In the genomic region with DNA sequence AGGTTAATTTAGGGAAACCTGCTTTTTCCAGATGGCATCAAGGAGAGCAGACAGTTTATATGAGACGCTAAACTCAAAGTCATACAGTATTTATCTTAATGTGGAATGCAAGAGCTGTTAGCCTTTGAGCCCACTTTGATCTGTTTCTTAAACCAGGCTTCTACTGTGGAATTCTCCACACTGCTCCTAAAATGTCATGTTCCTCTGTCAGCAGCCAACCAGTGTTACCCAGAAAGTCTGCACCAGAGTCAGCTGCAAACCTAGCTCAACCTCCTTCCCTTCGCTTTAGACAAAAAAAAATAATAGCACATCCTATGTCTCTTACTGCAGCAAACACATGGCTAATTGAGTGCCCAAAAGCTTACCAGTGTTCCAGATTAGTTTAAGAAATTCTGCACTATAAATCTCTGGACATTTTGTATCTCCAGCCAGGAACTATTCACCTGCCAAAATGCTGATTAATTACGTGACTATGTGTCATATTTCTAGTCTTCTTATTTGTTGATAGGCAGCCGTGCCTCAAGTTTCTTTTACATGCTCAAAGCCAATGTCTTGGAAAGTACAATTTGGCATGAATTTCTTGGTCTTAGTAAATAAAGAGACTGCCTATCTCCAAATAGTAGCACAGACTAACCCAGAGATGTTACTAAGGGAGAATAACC, we compare ENCODE assay signal across 27 cellular contexts. TPM values are rescaled to one million over a fixed set of nuclear protein-coding genes. Genes with fewer than 3 reads are reported as not detected.
"Had no signal": no experiment of that assay in that cellular context is flagged by ENCODE, and none has a peak within 500 bp of the region (broad histone marks: within the 10 kb centered on the region; RNA-seq: fewer than 3 reads in every experiment).

No MANE protein-coding gene starts in this region.

- H3K4me1 Mint-ChIP-seq: activated CD4-positive, alpha-beta T cell treated with anti-CD3 and anti-CD28 coated beads for 36 hours; activated CD4-positive, alpha-beta T cell treated with anti-CD3 and anti-CD28 coated beads, Interleukin-2, amount 10 ng/mL, durations not matched to agents 24 days and 14 days; activated CD8-positive, alpha-beta memory T cell treated with anti-CD3 and anti-CD28 coated beads, Interleukin-2, amount 10 ng/mL, durations not matched to agents 7 days and 5 days; activated naive CD4-positive, alpha-beta T cell treated with anti-CD3 and anti-CD28 coated beads, Interleukin-2, amount 10 ng/mL, durations not matched to agents 7 days and 5 days; activated naive CD8-positive, alpha-beta T cell treated with anti-CD3 and anti-CD28 coated beads, Interleukin-2, amount 10 ng/mL, durations not matched to agents 7 days and 5 days; central memory CD8-positive, alpha-beta T cell had no signal

- H3K27me3 Mint-ChIP-seq: activated CD4-positive, alpha-beta T cell treated with anti-CD3 and anti-CD28 coated beads for 36 hours; dendritic cell treated with granulocyte-macrophage colony-stimulating factor and Interleukin-4, amounts not matched to agents 40 ng/mL and 50 ng/mL, for 4 days had no signal

- H3K27ac ChIP-seq: body of pancreas, coronary artery, dorsolateral prefrontal cortex, foreskin keratinocyte, gastroesophageal sphincter, heart right ventricle had no signal

- H3K4me3 Mint-ChIP-seq: activated CD4-positive, alpha-beta memory T cell treated with anti-CD3 and anti-CD28 coated beads for 36 hours; activated CD4-positive, alpha-beta T cell treated with anti-CD3 and anti-CD28 coated beads for 36 hours; activated CD4-positive, alpha-beta T cell treated with anti-CD3 and anti-CD28 coated beads, Interleukin-2, amount 10 ng/mL, durations not matched to agents 24 days and 14 days; activated CD8-positive, alpha-beta memory T cell treated with anti-CD3 and anti-CD28 coated beads, Interleukin-2, amount 10 ng/mL, durations not matched to agents 7 days and 5 days; activated CD8-positive, alpha-beta T cell treated with anti-CD3 and anti-CD28 coated beads, Interleukin-2, amount 10 ng/mL, durations not matched to agents 7 days and 5 days; activated naive CD4-positive, alpha-beta T cell treated with anti-CD3 and anti-CD28 coated beads, Interleukin-2, amount 10 ng/mL, durations not matched to agents 7 days and 5 days; activated naive CD8-positive, alpha-beta T cell treated with anti-CD3 and anti-CD28 coated beads, Interleukin-2, amount 10 ng/mL, durations not matched to agents 7 days and 5 days; activated T-cell treated with anti-CD3 and anti-CD28 coated beads, Interleukin-2, amount 50 U/mL, for 72 hours; central memory CD8-positive, alpha-beta T cell; dendritic cell treated with granulocyte-macrophage colony-stimulating factor and Interleukin-4, amounts not matched to agents 40 ng/mL and 50 ng/mL, for 4 days; endodermal cell had no signal

- ATAC-seq: activated CD4-positive, alpha-beta T cell treated with anti-CD3 and anti-CD28 coated beads for 36 hours; activated CD8-positive, alpha-beta memory T cell treated with anti-CD3 and anti-CD28 coated beads, Interleukin-2, amount 10 ng/mL, durations not matched to agents 7 days and 5 days; activated CD8-positive, alpha-beta T cell treated with anti-CD3 and anti-CD28 coated beads, Interleukin-2, amount 10 ng/mL, durations not matched to agents 7 days and 5 days; activated naive CD4-positive, alpha-beta T cell treated with anti-CD3 and anti-CD28 coated beads, Interleukin-2, amount 50 U/mL, for 72 hours; activated T-cell treated with anti-CD3 and anti-CD28 coated beads, Interleukin-2, amount 50 U/mL, for 72 hours; body of pancreas; esophagus mucosa; foreskin keratinocyte; gastroesophageal sphincter; heart right ventricle had no signal

- DNase-seq: activated CD4-positive, alpha-beta memory T cell treated with anti-CD3 and anti-CD28 coated beads for 36 hours; activated CD4-positive, alpha-beta T cell treated with anti-CD3 and anti-CD28 coated beads for 36 hours; activated CD4-positive, alpha-beta T cell treated with anti-CD3 and anti-CD28 coated beads, Interleukin-2, amount 10 ng/mL, durations not matched to agents 24 days and 14 days; activated CD4-positive, CD25-positive, alpha-beta regulatory T cell; activated CD4-positive, CD25-positive, alpha-beta regulatory T cell treated with anti-CD3 and anti-CD28 coated beads, Interleukin-2, amount 50 U/mL, for 72 hours; activated CD8-positive, alpha-beta memory T cell treated with anti-CD3 and anti-CD28 coated beads, Interleukin-2, amount 10 ng/mL, durations not matched to agents 7 days and 5 days; activated CD8-positive, alpha-beta memory T cell treated with anti-CD3 and anti-CD28 coated beads, Interleukin-2, amount 50 U/mL, for 4 hours; activated CD8-positive, alpha-beta T cell treated with anti-CD3 and anti-CD28 coated beads, Interleukin-2, amount 10 ng/mL, durations not matched to agents 7 days and 5 days; activated gamma-delta T cell; activated naive CD4-positive, alpha-beta T cell; activated naive CD4-positive, alpha-beta T cell treated with anti-CD3 and anti-CD28 coated beads, Interleukin-2, amount 10 ng/mL, durations not matched to agents 7 days and 5 days; activated naive CD8-positive, alpha-beta T cell treated with anti-CD3 and anti-CD28 coated beads, Interleukin-2, amount 10 ng/mL, durations not matched to agents 7 days and 5 days; activated T-cell treated with anti-CD3 and anti-CD28 coated beads, Interleukin-2, amount 50 U/mL, for 1 hour; activated T-cell treated with anti-CD3 and anti-CD28 coated beads, Interleukin-2, amount 50 U/mL, for 72 hours; body of pancreas; dorsolateral prefrontal cortex; effector memory CD4-positive, alpha-beta T cell; endodermal cell; foreskin keratinocyte; heart right ventricle; T-helper 2 cell had no signal

- H3K27ac Mint-ChIP-seq: activated CD4-positive, alpha-beta memory T cell treated with anti-CD3 and anti-CD28 coated beads for 36 hours; activated CD4-positive, alpha-beta T cell treated with anti-CD3 and anti-CD28 coated beads for 36 hours; activated CD4-positive, alpha-beta T cell treated with anti-CD3 and anti-CD28 coated beads, Interleukin-2, amount 10 ng/mL, durations not matched to agents 24 days and 14 days; activated CD8-positive, alpha-beta memory T cell treated with anti-CD3 and anti-CD28 coated beads, Interleukin-2, amount 10 ng/mL, durations not matched to agents 7 days and 5 days; activated CD8-positive, alpha-beta T cell treated with anti-CD3 and anti-CD28 coated beads, Interleukin-2, amount 10 ng/mL, durations not matched to agents 7 days and 5 days; activated naive CD4-positive, alpha-beta T cell treated with anti-CD3 and anti-CD28 coated beads, Interleukin-2, amount 10 ng/mL, durations not matched to agents 7 days and 5 days; activated naive CD4-positive, alpha-beta T cell treated with anti-CD3 and anti-CD28 coated beads, Interleukin-2, amount 50 U/mL, for 72 hours; activated naive CD8-positive, alpha-beta T cell treated with anti-CD3 and anti-CD28 coated beads, Interleukin-2, amount 10 ng/mL, durations not matched to agents 7 days and 5 days; activated T-cell treated with anti-CD3 and anti-CD28 coated beads, Interleukin-2, amount 50 U/mL, for 72 hours; dendritic cell treated with granulocyte-macrophage colony-stimulating factor and Interleukin-4, amounts not matched to agents 40 ng/mL and 50 ng/mL, for 4 days; endodermal cell had no signal

- H3K36me3 Mint-ChIP-seq: activated CD8-positive, alpha-beta memory T cell treated with anti-CD3 and anti-CD28 coated beads, Interleukin-2, amount 10 ng/mL, durations not matched to agents 7 days and 5 days; activated naive CD4-positive, alpha-beta T cell treated with anti-CD3 and anti-CD28 coated beads, Interleukin-2, amount 10 ng/mL, durations not matched to agents 7 days and 5 days; activated naive CD8-positive, alpha-beta T cell treated with anti-CD3 and anti-CD28 coated beads, Interleukin-2, amount 10 ng/mL, durations not matched to agents 7 days and 5 days had no signal

RNA-seq across cellular contexts. Expression of a gene that starts 21.8 kb away (rescaled TPM):
- total RNA-seq: activated CD4-positive, alpha-beta T cell treated with anti-CD3 and anti-CD28 coated beads for 36 hours; activated CD4-positive, alpha-beta T cell treated with anti-CD3 and anti-CD28 coated beads, Interleukin-2, amount 10 ng/mL, durations not matched to agents 24 days and 14 days; activated CD8-positive, alpha-beta memory T cell treated with anti-CD3 and anti-CD28 coated beads, Interleukin-2, amount 10 ng/mL, durations not matched to agents 7 days and 5 days; activated CD8-positive, alpha-beta T cell treated with anti-CD3 and anti-CD28 coated beads, Interleukin-2, amount 10 ng/mL, durations not matched to agents 7 days and 5 days; activated naive CD8-positive, alpha-beta T cell treated with anti-CD3 and anti-CD28 coated beads, Interleukin-2, amount 10 ng/mL, durations not matched to agents 7 days and 5 days; activated T-cell treated with anti-CD3 and anti-CD28 coated beads, Interleukin-2, amount 50 U/mL, for 72 hours had no signal
